ENCODE assay signal across 8 cellular contexts in genomic region chrX:55396836-55397235, GRCh38. TPM values are rescaled to one million over a fixed set of nuclear protein-coding genes. Genes with fewer than 3 reads are reported as not detected.
DNase-seq lines count a peak whose midpoint lies in the region; ATAC-seq and TF ChIP-seq lines count a peak whose summit lies in the region.
"Not testable (repeated sequence)": the region's sequence is repeated elsewhere in the genome, so short reads cannot be mapped to it uniquely, and the experiment has no call there.
"Had no signal": no experiment of that assay in that cellular context is flagged by ENCODE, and none has a peak within 500 bp of the region (broad histone marks: within the 10 kb centered on the region; RNA-seq: fewer than 3 reads in every experiment).

No MANE protein-coding gene starts in this region.

- H3K27me3 ChIP-seq in CD4-positive, alpha-beta T cell (ENCODE audit: control insufficient read depth, insufficient read depth, low read length); DND-41 (ENCODE audit: insufficient read depth, low read length, poor library complexity): not testable (repeated sequence)

- H3K9me3 Mint-ChIP-seq in CD4-positive, alpha-beta T cell; activated CD4-positive, alpha-beta T cell treated with anti-CD3 and anti-CD28 coated beads, Interleukin-2, amount 10 ng/mL, durations not matched to agents 7 days and 5 days; naive thymus-derived CD8-positive, alpha-beta T cell: not testable (repeated sequence)

- POLR2A ChIA-PET in CD4-positive, alpha-beta T cell (lab: Charles Lee): interaction anchor here (0.7 to 1.2 kb wide), 2 partner anchors 9 to 55 kb away, joined by 3 to 6 read pairs; partner anchors contain the start of gene MAGEH1
- POLR2A ChIA-PET in activated CD4-positive, alpha-beta T cell treated with anti-CD3 and anti-CD28 coated beads, Interleukin-2, amount 10 ng/mL, durations not matched to agents 7 days and 5 days (lab: Charles Lee); naive thymus-derived CD8-positive, alpha-beta T cell (lab: Charles Lee): not testable (repeated sequence)

- not testable (repeated sequence) for TF ChIP-seq CTCF in CD4-positive, alpha-beta T cell (IDR thresholded peaks at IDR 0.05); DND-41 (IDR thresholded peaks at IDR 0.05; ENCODE audit: borderline replicate concordance, extremely low read depth, low read length, poor library complexity, severe bottlenecking)

- ATAC-seq in CD4-positive, alpha-beta T cell (ENCODE audit: poor library complexity); DND-41 (ENCODE audit: insufficient read depth, low read depth); naive thymus-derived CD8-positive, alpha-beta T cell: not testable (repeated sequence)

- intact Hi-C loops in CD4-positive, alpha-beta T cell (cut with DNase I, micrococcal nuclease): not testable (repeated sequence)

- not testable (repeated sequence) for H3K36me3 Mint-ChIP-seq in CD4-positive, alpha-beta T cell (ENCODE audit: low read depth); activated CD4-positive, alpha-beta T cell treated with anti-CD3 and anti-CD28 coated beads, Interleukin-2, amount 10 ng/mL, durations not matched to agents 7 days and 5 days (ENCODE audit: low read depth); naive thymus-derived CD8-positive, alpha-beta T cell

- not testable (repeated sequence) for H4K20me1 ChIP-seq in DND-41 (ENCODE audit: insufficient read depth, low read length)

- not testable (repeated sequence) for H3K27me3 Mint-ChIP-seq in CD4-positive, alpha-beta T cell; activated CD4-positive, alpha-beta T cell treated with anti-CD3 and anti-CD28 coated beads, Interleukin-2, amount 10 ng/mL, durations not matched to agents 7 days and 5 days; naive thymus-derived CD8-positive, alpha-beta T cell

- H3K4me1 ChIP-seq in DND-41 (ENCODE audit: insufficient read depth, low read length): not testable (repeated sequence)

- not testable (repeated sequence) for H3K4me3 ChIP-seq in DND-41 (ENCODE audit: low read depth in 1 of 2, low read length in 2 of 2)

- peaks cover 33% of the 10 kb centered on the region for H3K4me1 Mint-ChIP-seq in CD4-positive, alpha-beta T cell (ENCODE audit: low read depth)
- peaks cover 12% of the 10 kb centered on the region for H3K4me1 Mint-ChIP-seq in activated CD4-positive, alpha-beta T cell treated with anti-CD3 and anti-CD28 coated beads, Interleukin-2, amount 10 ng/mL, durations not matched to agents 7 days and 5 days
- H3K4me1 Mint-ChIP-seq in naive thymus-derived CD8-positive, alpha-beta T cell: peaks cover 2 to 28% (median 21%) of the 10 kb centered on the region in 4 donors

- H3K9me3 ChIP-seq in CD4-positive, alpha-beta T cell (ENCODE audit: control insufficient read depth, low read length); DND-41 (ENCODE audit: insufficient read depth, low read length, severe bottlenecking): not testable (repeated sequence)

- not testable (repeated sequence) for H3K27ac ChIP-seq in CD4-positive, alpha-beta T cell (ENCODE audit: low read depth, low read length); DND-41 (ENCODE audit: low read length)

- not testable (repeated sequence) for H3K79me2 ChIP-seq in DND-41 (ENCODE audit: insufficient read depth, low read length)

- CTCF ChIA-PET in CD4-positive, alpha-beta T cell (lab: Charles Lee); activated CD4-positive, alpha-beta T cell treated with anti-CD3 and anti-CD28 coated beads, Interleukin-2, amount 10 ng/mL, durations not matched to agents 7 days and 5 days (lab: Charles Lee): not testable (repeated sequence)

- H2AFZ ChIP-seq in DND-41 (ENCODE audit: low read depth, low read length): not testable (repeated sequence)

- DNase-seq in CD4-positive, alpha-beta T cell: peak in 7 of 10 experiments; percentile 7 to 40 (median 17)
- DNase-seq in DND-41 (peak; percentile 11), T follicular helper cell (ENCODE audit: low read depth) (peak; percentile 4), activated gamma-delta T cell treated with Interleukin-2 at 50 U/mL for 16 hours (peak; percentile 16)
- peak; percentile 16 for DNase-seq in activated CD4-positive, alpha-beta T cell treated with anti-CD3 and anti-CD28 coated beads, Interleukin-2, amount 10 ng/mL, durations not matched to agents 7 days and 5 days
- peak; percentile 22 for DNase-seq in central memory CD4-positive, alpha-beta T cell
- DNase-seq in naive thymus-derived CD8-positive, alpha-beta T cell: peak in 7 of 10 donors; percentile 0 to 43 (median 18)

- H3K4me3 Mint-ChIP-seq in CD4-positive, alpha-beta T cell; activated CD4-positive, alpha-beta T cell treated with anti-CD3 and anti-CD28 coated beads, Interleukin-2, amount 10 ng/mL, durations not matched to agents 7 days and 5 days: not testable (repeated sequence)
- H3K4me3 Mint-ChIP-seq in naive thymus-derived CD8-positive, alpha-beta T cell: peak overlapping the region in 6 of 10 donors; percentile 12 to 49 (median 33)

- peak overlapping the region; percentile 71 for H3K27ac Mint-ChIP-seq in CD4-positive, alpha-beta T cell
- peak overlapping the region; percentile 78 for H3K27ac Mint-ChIP-seq in activated CD4-positive, alpha-beta T cell treated with anti-CD3 and anti-CD28 coated beads, Interleukin-2, amount 10 ng/mL, durations not matched to agents 7 days and 5 days
- peak overlapping the region in 8 of 10 donors; percentile 19 to 85 (median 56) for H3K27ac Mint-ChIP-seq in naive thymus-derived CD8-positive, alpha-beta T cell

- H3K4me2 ChIP-seq in DND-41 (ENCODE audit: insufficient read depth, low read length): not testable (repeated sequence)

- not testable (repeated sequence) for H3K9ac ChIP-seq in DND-41 (ENCODE audit: low read depth, low read length)

- H3K36me3 ChIP-seq in DND-41 (ENCODE audit: insufficient read depth, low read length): not testable (repeated sequence)

RNA-seq across cellular contexts. Expression of gene MAGEH1, which starts 55.1 kb away (rescaled TPM):
- total RNA-seq in CD4-positive, alpha-beta T cell: 10 to 100 TPM; 17.7 to 18.7 TPM
- total RNA-seq in activated CD4-positive, alpha-beta T cell treated with anti-CD3 and anti-CD28 coated beads, Interleukin-2, amount 10 ng/mL, durations not matched to agents 7 days and 5 days: 10 to 100 TPM; 17.3 to 18.7 TPM
- 10 to 100 TPM; 25.6 to 26.9 TPM for total RNA-seq in naive thymus-derived CD8-positive, alpha-beta T cell
- polyA plus RNA-seq in naive thymus-derived CD8-positive, alpha-beta T cell: 10 to 100 TPM; 27.4 to 45.1 (median 37.0) TPM
- total RNA-seq: Calu3 had no signal
